20 cellular contexts compared by ENCODE assay signal in the genomic region with DNA sequence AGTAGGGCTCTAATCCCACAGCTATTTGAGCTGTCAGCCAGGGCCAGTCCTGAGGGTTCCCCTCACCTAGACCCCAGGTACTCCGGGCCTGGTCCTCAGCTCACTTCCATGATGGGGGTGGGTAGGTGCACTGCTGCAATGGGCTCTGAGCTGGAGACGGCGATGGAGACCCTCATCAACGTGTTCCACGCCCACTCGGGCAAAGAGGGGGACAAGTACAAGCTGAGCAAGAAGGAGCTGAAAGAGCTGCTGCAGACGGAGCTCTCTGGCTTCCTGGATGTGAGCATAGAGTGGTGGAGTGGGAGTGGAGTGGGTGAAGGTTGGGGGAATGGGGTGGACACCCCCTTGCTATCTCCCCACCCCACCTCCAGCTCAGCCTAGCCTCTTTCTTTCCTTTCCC. TPM values are rescaled to one million over a fixed set of nuclear protein-coding genes. Genes with fewer than 3 reads are reported as not detected.
DNase-seq lines count a peak whose midpoint lies in the region; ATAC-seq and TF ChIP-seq lines count a peak whose summit lies in the region.
"Had no signal": no experiment of that assay in that cellular context is flagged by ENCODE, and none has a peak within 500 bp of the region (broad histone marks: within the 10 kb centered on the region; RNA-seq: fewer than 3 reads in every experiment).

No MANE protein-coding gene starts in this region.

- ATAC-seq in HG03460 (IDR thresholded peaks at IDR 0.05; ENCODE audit: unreplicated experiment), result no peak
- ATAC-seq: activated CD4-positive, alpha-beta T cell treated with anti-CD3 and anti-CD28 coated beads for 36 hours; activated CD8-positive, alpha-beta memory T cell treated with anti-CD3 and anti-CD28 coated beads, Interleukin-2, amount 10 ng/mL, durations not matched to agents 7 days and 5 days had no signal

- peaks cover 3% of the 10 kb centered on the region for H3K27me3 Mint-ChIP-seq in nephron progenitor cell (ENCODE audit: low read depth, poor library complexity)
- H3K27me3 Mint-ChIP-seq: activated CD8-positive, alpha-beta memory T cell treated with anti-CD3 and anti-CD28 coated beads, Interleukin-2, amount 10 ng/mL, durations not matched to agents 7 days and 5 days; memory B cell had no signal

- peaks cover 89% of the 10 kb centered on the region for H3K4me1 Mint-ChIP-seq in nephron progenitor cell

- intact Hi-C loops in cardiac septum (cut with DNase I) (loop anchor here (5.0 kb wide), 1 partner anchor 123 kb away; no protein-coding TSS in a partner anchor), thyroid gland (cut with DNase I) (no loop called here)

- peak overlapping the region; percentile 96 to 99 (median 96) for H3K27ac ChIP-seq in thyroid gland
- H3K27ac ChIP-seq: neural progenitor cell, PC-9 had no signal

- TF ChIP-seq CTCF in nephron progenitor cell (IDR thresholded peaks at IDR 0.05) (no peak), thyroid gland (IDR thresholded peaks at IDR 0.05) (no peak)

- H3K27ac Mint-ChIP-seq in nephron progenitor cell, result peak overlapping the region; percentile 75
- H3K27ac Mint-ChIP-seq: activated CD8-positive, alpha-beta memory T cell treated with anti-CD3 and anti-CD28 coated beads, Interleukin-2, amount 10 ng/mL, durations not matched to agents 7 days and 5 days; immature natural killer cell; neural progenitor cell had no signal

- TF ChIP-seq POLR2A in thyroid gland (IDR thresholded peaks at IDR 0.05), result no peak

- no peaks in the 10 kb centered on the region for H3K27me3 ChIP-seq in adipocyte (replicated peaks; ENCODE audit: control insufficient read depth, insufficient read depth, low read length)
- H3K27me3 ChIP-seq in thyroid gland, result no peaks in the 10 kb centered on the region
- H3K27me3 ChIP-seq: neural progenitor cell had no signal

- peak overlapping the region; percentile 32 for H3K9ac ChIP-seq in adipocyte (ENCODE audit: low read length)
- H3K9ac ChIP-seq: neural progenitor cell had no signal

- H3K9me3 Mint-ChIP-seq in nephron progenitor cell, result peaks cover 12% of the 10 kb centered on the region
- H3K9me3 Mint-ChIP-seq: immature natural killer cell, memory B cell, neural progenitor cell had no signal

- WGBS in thyroid gland, 2 donors, result 82 to 86% methylated on average over 6 to 7 of the region's 7 CpGs

- H3K36me3 Mint-ChIP-seq in nephron progenitor cell (ENCODE audit: low read depth), result peaks cover 25% of the 10 kb centered on the region
- H3K36me3 Mint-ChIP-seq: immature natural killer cell had no signal

- H3K36me3 ChIP-seq in adipocyte (ENCODE audit: control insufficient read depth, insufficient read depth, low read length, severe bottlenecking) (peaks cover 5% of the 10 kb centered on the region), thyroid gland (no peaks in the 10 kb centered on the region)
- H3K36me3 ChIP-seq: neural progenitor cell had no signal

- H3K9me3 ChIP-seq in adipocyte (ENCODE audit: control insufficient read depth, low read length) (no peaks in the 10 kb centered on the region), thyroid gland (no peaks in the 10 kb centered on the region)
- H3K9me3 ChIP-seq: esophagus muscularis mucosa had no signal

- H3K4me3 ChIP-seq in adipocyte (ENCODE audit: low read length), result no peak overlapping the region
- H3K4me3 ChIP-seq in thyroid gland (replicated peaks in 1 of 3), result no peak overlapping the region
- H3K4me3 ChIP-seq: esophagus muscularis mucosa, neural progenitor cell, PC-9 had no signal

- DNase-seq in adipocyte (ENCODE audit: low read depth), result no peak
- DNase-seq in cardiac septum (ENCODE audit: low spot score), result peak; percentile 33
- DNase-seq in nephron progenitor cell, result no peak
- DNase-seq in thyroid gland, result no peak
- no peak for DNase-seq in activated CD4-positive, alpha-beta T cell treated with anti-CD3 and anti-CD28 coated beads for 1 hour
- DNase-seq in NAMALWA (ENCODE audit: low spot score), result no peak
- DNase-seq: activated CD4-positive, alpha-beta T cell treated with anti-CD3 and anti-CD28 coated beads for 36 hours; activated CD8-positive, alpha-beta memory T cell treated with anti-CD3 and anti-CD28 coated beads, Interleukin-2, amount 10 ng/mL, durations not matched to agents 7 days and 5 days; activated gamma-delta T cell; glutamatergic neuron; immature natural killer cell; NCI-H1105 treated with DMSO at 0.1 percent for 48 hours; NCI-H774; PC-9; T-helper 9 cell had no signal

- H3K4me1 ChIP-seq in adipocyte (ENCODE audit: control insufficient read depth, insufficient read depth, low read length), result peaks cover 66% of the 10 kb centered on the region
- H3K4me1 ChIP-seq in thyroid gland, result peaks cover 48 to 59% of the 10 kb centered on the region in 2 donors

- H3K4me3 Mint-ChIP-seq in nephron progenitor cell, result no peak overlapping the region
- H3K4me3 Mint-ChIP-seq: activated CD4-positive, alpha-beta T cell treated with anti-CD3 and anti-CD28 coated beads for 36 hours; activated CD8-positive, alpha-beta memory T cell treated with anti-CD3 and anti-CD28 coated beads, Interleukin-2, amount 10 ng/mL, durations not matched to agents 7 days and 5 days; immature natural killer cell; memory B cell; neural progenitor cell had no signal

RNA-seq across cellular contexts. Expression of a gene that starts 2.1 kb away (rescaled TPM):
- 1,915 TPM for total RNA-seq in cardiac septum
- 100 to 1,000 TPM; 139 to 498 (median 231) TPM for total RNA-seq in thyroid gland
- total RNA-seq: activated CD4-positive, alpha-beta T cell treated with anti-CD3 and anti-CD28 coated beads for 36 hours; activated CD8-positive, alpha-beta memory T cell treated with anti-CD3 and anti-CD28 coated beads, Interleukin-2, amount 10 ng/mL, durations not matched to agents 7 days and 5 days; dermis microvascular lymphatic vessel endothelial cell had no signal

RNA-seq across cellular contexts. Expression of a gene that starts 3.1 kb away (rescaled TPM):
- total RNA-seq in cardiac septum (200 TPM), thyroid gland (100 to 1,000 TPM; 219 to 545 (median 343) TPM)

RNA-seq across cellular contexts. Expression of a gene that starts 3.5 kb away (rescaled TPM):
- total RNA-seq in cardiac septum (90.4 TPM), thyroid gland (100 to 1,000 TPM in 3 of 4 donors, 10 to 100 TPM in 1; 99.1 to 124 (median 105) TPM)

RNA-seq across cellular contexts. Expression of a gene that starts 14.3 kb away (rescaled TPM):
- total RNA-seq in cardiac septum (3.4 TPM), thyroid gland (100 to 1,000 TPM; 112 to 175 (median 132) TPM)
- total RNA-seq: activated CD8-positive, alpha-beta memory T cell treated with anti-CD3 and anti-CD28 coated beads, Interleukin-2, amount 10 ng/mL, durations not matched to agents 7 days and 5 days had no signal

RNA-seq across cellular contexts. Expression of a gene that starts 17.4 kb away (rescaled TPM):
- total RNA-seq in cardiac septum (39.8 TPM), thyroid gland (100 to 1,000 TPM in 1 of 4 donors, 10 to 100 TPM in 3; 62.7 to 104 (median 76.3) TPM)
- total RNA-seq: activated CD4-positive, alpha-beta T cell treated with anti-CD3 and anti-CD28 coated beads for 36 hours; activated CD8-positive, alpha-beta memory T cell treated with anti-CD3 and anti-CD28 coated beads, Interleukin-2, amount 10 ng/mL, durations not matched to agents 7 days and 5 days had no signal
